Comparison of ENCODE assay signal across 16 cellular contexts in genomic region chr9:121984726-121985402, GRCh38.
DNase-seq lines count a peak whose midpoint lies in the region; FAIRE-seq and TF ChIP-seq lines count a peak whose summit lies in the region.
"Had no signal": no experiment of that assay in that cellular context is flagged by ENCODE, and none has a peak within 500 bp of the region (broad histone marks: within the 10 kb centered on the region; RNA-seq: fewer than 3 reads in every experiment).

No MANE protein-coding gene starts in this region.

- peak overlapping the region; percentile 54 for H2AFZ ChIP-seq in ACC112 (ENCODE audit: low read length, unreplicated experiment)

- CTCF ChIA-PET in HEK293T (lab: Yijun Ruan, JAX), result interaction anchor here (1.0 kb wide), 1 partner anchor 364 kb away, joined by 3 read pairs; no protein-coding TSS in a partner anchor

- FAIRE-seq in kidney (lab: Jason Lieb, UNC), result no peak

- H3K36me3 Mint-ChIP-seq in T-helper 2 cell treated with Interferon-gamma antibody and Interleukin-4, amounts not matched to agents 5 μg/mL and 100 μg/mL, for 36 hours (ENCODE audit: low read depth), result no peaks in the 10 kb centered on the region

- POLR2A ChIA-PET in HEK293T (lab: Yijun Ruan, JAX), result no interaction called here

- peaks cover 8% of the 10 kb centered on the region for H3K9me3 Mint-ChIP-seq in T-helper 2 cell treated with Interferon-gamma antibody and Interleukin-4, amounts not matched to agents 5 μg/mL and 100 μg/mL, for 36 hours

- DNase-seq in LHCN-M2 (ENCODE audit: low read depth), result peak; percentile 69
- DNase-seq in choroid plexus epithelial cell (ENCODE audit: low read depth), result peak; percentile 90
- no peak for DNase-seq in kidney
- DNase-seq in SIG-M5 treated with dmso at 0.1 percent for 504 hours (lab: John Stamatoyannopoulos, UW; ENCODE audit: unreplicated experiment), result no peak
- no peak for DNase-seq in HEK293T (ENCODE audit: extremely low spot score)
- no peak for DNase-seq in T-helper 2 cell treated with Interferon-gamma antibody and Interleukin-4, amounts not matched to agents 5 μg/mL and 100 μg/mL, for 36 hours (ENCODE audit: low spot score)
- no peak for DNase-seq in kidney glomerular epithelial cell (lab: John Stamatoyannopoulos, UW)
- DNase-seq: activated CD8-positive, alpha-beta memory T cell treated with anti-CD3 and anti-CD28 coated beads for 24 hours; endodermal cell; KBM-7; NCI-H1930; sigmoid colon; transverse colon had no signal

- H3K4me3 Mint-ChIP-seq in T-helper 2 cell treated with Interferon-gamma antibody and Interleukin-4, amounts not matched to agents 5 μg/mL and 100 μg/mL, for 36 hours, result no peak overlapping the region
- H3K4me3 Mint-ChIP-seq: endodermal cell; T-helper 1 cell treated with Interleukin-12 subunit alpha and Interleukin-12 subunit beta and Interleukin-4 antibody, amounts not matched to agents 30 μg/mL and 1 μg/mL, for 36 hours had no signal

- H3K27ac ChIP-seq in ACC112 (ENCODE audit: low read depth, low read length) (peak overlapping the region; percentile 87), kidney (ENCODE audit: low read depth in 2 of 2, low read length in 2 of 2) (peak overlapping the region; percentile 43 to 66)
- H3K27ac ChIP-seq: sigmoid colon, transverse colon had no signal

- H3K27me3 Mint-ChIP-seq in T-helper 2 cell treated with Interferon-gamma antibody and Interleukin-4, amounts not matched to agents 5 μg/mL and 100 μg/mL, for 36 hours (ENCODE audit: low read depth), result no peaks in the 10 kb centered on the region

- intact Hi-C loops in kidney (cut with DNase I), result loop anchor here (10.0 kb wide), 1 partner anchor 300 kb away; no protein-coding TSS in a partner anchor

- H3K27ac Mint-ChIP-seq in T-helper 2 cell treated with Interferon-gamma antibody and Interleukin-4, amounts not matched to agents 5 μg/mL and 100 μg/mL, for 36 hours, result no peak overlapping the region
- H3K27ac Mint-ChIP-seq: activated naive CD4-positive, alpha-beta T cell treated with anti-CD3 and anti-CD28 coated beads, Interleukin-2, amount 50 U/mL, for 72 hours; endodermal cell; T-helper 1 cell treated with Interleukin-12 subunit alpha and Interleukin-12 subunit beta and Interleukin-4 antibody, amounts not matched to agents 30 μg/mL and 1 μg/mL, for 36 hours had no signal

- H3K36me3 ChIP-seq in ACC112 (ENCODE audit: insufficient read depth, low read length) (no peaks in the 10 kb centered on the region), kidney (ENCODE audit: control insufficient read depth in 1 of 2, insufficient read depth in 2 of 2, low read length in 2 of 2) (no peaks in the 10 kb centered on the region)
- H3K36me3 ChIP-seq: transverse colon had no signal

- peaks cover 19% of the 10 kb centered on the region for H3K4me1 ChIP-seq in ACC112 (ENCODE audit: control insufficient read depth, insufficient read depth, low read length, unreplicated experiment)
- H3K4me1 ChIP-seq in kidney (ENCODE audit: control insufficient read depth in 1 of 2, insufficient read depth in 1 of 2, low read depth in 1 of 2, low read length in 2 of 2), result peaks cover 25 to 31% of the 10 kb centered on the region in 2 donors
- H3K4me1 ChIP-seq: transverse colon had no signal

- H3K4me3 ChIP-seq in ACC112 (ENCODE audit: low read depth, low read length) (peak overlapping the region; percentile 20; the same call in 1 of the 2 replicates), choroid plexus epithelial cell (ENCODE audit: low read depth, low read length) (no peak overlapping the region), kidney (ENCODE audit: low read length in 2 of 2) (no peak overlapping the region)
- H3K4me3 ChIP-seq: sigmoid colon, transverse colon had no signal

- no peaks in the 10 kb centered on the region for H3K79me2 ChIP-seq in ACC112 (ENCODE audit: control insufficient read depth, insufficient read depth, low read length, unreplicated experiment)

- no peak overlapping the region for H3K9ac ChIP-seq in kidney (ENCODE audit: low read length in 2 of 2)

- H3K27me3 ChIP-seq in ACC112 (ENCODE audit: insufficient read depth, low read length), result no peaks in the 10 kb centered on the region
- H3K27me3 ChIP-seq: sigmoid colon, transverse colon had no signal

- no peaks in the 10 kb centered on the region for H3K4me1 Mint-ChIP-seq in T-helper 2 cell treated with Interferon-gamma antibody and Interleukin-4, amounts not matched to agents 5 μg/mL and 100 μg/mL, for 36 hours (ENCODE audit: low read depth)
- H3K4me1 Mint-ChIP-seq: endodermal cell had no signal

- no peaks in the 10 kb centered on the region for H3K9me3 ChIP-seq in kidney (ENCODE audit: control insufficient read depth in 1 of 2, low read length in 2 of 2)
- H3K9me3 ChIP-seq: sigmoid colon, transverse colon had no signal

- TF ChIP-seq CTCF in choroid plexus epithelial cell (conservative IDR thresholded peaks at IDR 0.05; ENCODE audit: low read depth, low read length) (no peak), kidney (IDR thresholded peaks at IDR 0.05; ENCODE audit: borderline replicate concordance, extremely low read depth, insufficient read depth) (no peak)

TF ChIP-seq in HEK293T, 16 proteins besides CTCF, POLR2A, EP300 and RAD21:
- TF ChIP-seq HDGF (IDR thresholded peaks at IDR 0.05; ENCODE audit: borderline replicate concordance) (no peak), BHLHE40 (IDR thresholded peaks at IDR 0.05; ENCODE audit: borderline replicate concordance) (no peak), PKNOX1 (IDR thresholded peaks at IDR 0.05) (no peak), SUZ12 (IDR thresholded peaks at IDR 0.05) (no peak), ZNF384 (IDR thresholded peaks at IDR 0.05) (no peak), LEF1 (IDR thresholded peaks at IDR 0.05; ENCODE audit: borderline replicate concordance) (no peak), FOXM1 (IDR thresholded peaks at IDR 0.05; ENCODE audit: borderline replicate concordance) (no peak), FOXK2 (IDR thresholded peaks at IDR 0.05) (no peak), ELF4 (IDR thresholded peaks at IDR 0.05) (no peak), ARNT (IDR thresholded peaks at IDR 0.05) (no peak), TARDBP (IDR thresholded peaks at IDR 0.05) (no peak), FOXA1 (IDR thresholded peaks at IDR 0.05) (no peak), SP1 (IDR thresholded peaks at IDR 0.05) (no peak)
TF ChIP-seq in HEK293T: peak in this region for 0.

Comparison
In these comparisons a context has a peak if more than half of its experiments do, and no peak if none do; other contexts are left out.
1. DNase-seq: peak in LHCN-M2 (single experiment) and choroid plexus epithelial cell (single experiment); none in kidney (single experiment), SIG-M5 treated with dmso at 0.1 percent for 504 hours (single experiment), HEK293T (single experiment), T-helper 2 cell treated with Interferon-gamma antibody and Interleukin-4, amounts not matched to agents 5 μg/mL and 100 μg/mL, for 36 hours (single experiment) and kidney glomerular epithelial cell (single experiment).